ENCODE assay signal across 13 cellular contexts in the genomic region with DNA sequence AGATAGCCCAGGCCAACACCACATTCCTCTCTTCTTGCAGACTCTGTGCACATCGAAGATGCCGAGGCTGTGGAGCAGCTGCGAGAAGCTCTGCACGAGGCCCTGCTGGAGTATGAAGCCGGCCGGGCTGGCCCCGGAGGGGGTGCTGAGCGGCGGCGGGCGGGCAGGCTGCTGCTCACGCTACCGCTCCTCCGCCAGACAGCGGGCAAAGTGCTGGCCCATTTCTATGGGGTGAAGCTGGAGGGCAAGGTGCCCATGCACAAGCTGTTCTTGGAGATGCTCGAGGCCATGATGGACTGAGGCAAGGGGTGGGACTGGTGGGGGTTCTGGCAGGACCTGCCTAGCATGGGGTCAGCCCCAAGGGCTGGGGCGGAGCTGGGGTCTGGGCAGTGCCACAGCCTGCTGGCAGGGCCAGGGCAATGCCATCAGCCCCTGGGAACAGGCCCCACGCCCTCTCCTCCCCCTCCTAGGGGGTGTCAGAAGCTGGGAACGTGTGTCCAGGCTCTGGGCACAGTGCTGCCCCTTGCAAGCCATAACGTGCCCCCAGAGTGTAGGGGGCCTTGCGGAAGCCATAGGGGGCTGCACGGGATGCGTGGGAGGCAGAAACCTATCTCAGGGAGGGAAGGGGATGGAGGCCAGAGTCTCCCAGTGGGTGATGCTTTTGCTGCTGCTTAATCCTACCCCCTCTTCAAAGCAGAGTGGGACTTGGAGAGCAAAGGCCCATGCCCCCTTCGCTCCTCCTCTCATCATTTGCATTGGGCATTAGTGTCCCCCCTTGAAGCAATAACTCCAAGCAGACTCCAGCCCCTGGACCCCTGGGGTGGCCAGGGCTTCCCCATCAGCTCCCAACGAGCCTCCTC. TPM values are rescaled to one million over a fixed set of nuclear protein-coding genes. Genes with fewer than 3 reads are reported as not detected.
DNase-seq lines count a peak whose midpoint lies in the region; ATAC-seq, FAIRE-seq and TF ChIP-seq lines count a peak whose summit lies in the region.
"Not testable (repeated sequence)": the region's sequence is repeated elsewhere in the genome, so short reads cannot be mapped to it uniquely, and the experiment has no call there.
"Had no signal": no experiment of that assay in that cellular context is flagged by ENCODE, and none has a peak within 500 bp of the region (broad histone marks: within the 10 kb centered on the region; RNA-seq: fewer than 3 reads in every experiment).

No MANE protein-coding gene starts in this region.

- H3K4me3 Mint-ChIP-seq in T-helper 17 cell (peak overlapping the region; percentile 96), immature natural killer cell (peak overlapping the region; percentile 86 to 99 (median 93)), osteocyte (ENCODE audit: unreplicated experiment) (peak overlapping the region; percentile 92)
- peak overlapping the region; percentile 95 for H3K4me3 Mint-ChIP-seq in activated naive CD4-positive, alpha-beta T cell treated with anti-CD3 and anti-CD28 coated beads, Interleukin-2, amount 50 U/mL, for 24 hours

- WGBS in H1 (ENCODE audit: extremely low coverage in 1 of 2, insufficient coverage in 1 of 2, insufficient read length in 1 of 2, insufficient replicate concordance in 2 of 2, low coverage in 1 of 2, low lambda C conversion rate in 2 of 2, missing lambda C conversion rate in 1 of 2), 2 experiments, result 85% methylated on average over 23 of the region's 25 CpGs; no CpG with 5 or more reads in 1 of the 2 experiments
- WGBS in upper lobe of left lung, 2 donors, result 82% methylated on average over 18 to 24 of the region's 25 CpGs

- not testable (repeated sequence) for H2BK15ac ChIP-seq in H1 (ENCODE audit: low read length)

- not testable (repeated sequence) for H3K18ac ChIP-seq in H1 (ENCODE audit: extremely low read depth, low read length)

- not testable (repeated sequence) for H3K4ac ChIP-seq in H1 (replicated peaks; ENCODE audit: insufficient read length, low read depth, low read length)

- not testable (repeated sequence) for H3K27me3 ChIP-seq in Loucy (ENCODE audit: insufficient read depth, low read length, poor library complexity, severe bottlenecking); H1 (replicated peaks in 1 of 4; ENCODE audit: control insufficient read depth in 3 of 4, extremely low read depth in 1 of 4, insufficient read depth in 3 of 4, low read length in 3 of 4); upper lobe of left lung

- H3K9me2 ChIP-seq in Loucy (replicated peaks; ENCODE audit: low read depth, low read length), result not testable (repeated sequence)

- H3K4me2 ChIP-seq in Loucy (ENCODE audit: low read depth, low read length, poor library complexity, severe bottlenecking), result peak overlapping the region; percentile 57
- H3K4me2 ChIP-seq in H1 (ENCODE audit: insufficient read depth in 1 of 2, low read depth in 2 of 2, low read length in 2 of 2), result peak overlapping the region; percentile 60 to 75

- TF ChIP-seq POLR2A in H1 (IDR thresholded peaks at IDR 0.05; ENCODE audit: control extremely low read depth in 1 of 2, low read depth in 2 of 2, low read length in 2 of 2), result peak in 1 of 2 experiments; percentile 21; a peak in 1 of 3 replicates
- TF ChIP-seq POLR2A in upper lobe of left lung (IDR thresholded peaks at IDR 0.05), result not testable (repeated sequence)

- not testable (repeated sequence) for H3K9me3 ChIP-seq in Loucy (ENCODE audit: insufficient read depth, low read depth, low read length); T-helper 17 cell (ENCODE audit: control insufficient read depth, low read length, poor library complexity, severe bottlenecking); H1 (ENCODE audit: insufficient read depth in 2 of 2, low read depth in 1 of 2, low read length in 1 of 2); upper lobe of left lung

- not testable (repeated sequence) for H3K36me3 Mint-ChIP-seq in T-helper 17 cell (ENCODE audit: low read depth); activated naive CD4-positive, alpha-beta T cell treated with anti-CD3 and anti-CD28 coated beads, Interleukin-2, amount 50 U/mL, for 24 hours
- peaks cover 0 to 15% (median 0%) of the 10 kb centered on the region in 3 donors for H3K36me3 Mint-ChIP-seq in immature natural killer cell
- H3K36me3 Mint-ChIP-seq in osteocyte (ENCODE audit: unreplicated experiment), result peaks cover 12% of the 10 kb centered on the region

- not testable (repeated sequence) for FAIRE-seq in H1 (lab: Jason Lieb, UNC)

- ATAC-seq in T-helper 17 cell; upper lobe of left lung (ENCODE audit: low FRiP score in 2 of 2): not testable (repeated sequence)

- H3K4me3 ChIP-seq in GM08714 (ENCODE audit: low read length) (peak overlapping the region; percentile 79; the same call in 1 of the 2 replicates), Loucy (ENCODE audit: low read length, poor library complexity, severe bottlenecking) (peak overlapping the region; percentile 72), H1 (ENCODE audit: extremely low read depth in 1 of 4, insufficient read depth in 2 of 4, low read depth in 3 of 4, low read length in 4 of 4) (peak overlapping the region in 2 of 4 experiments; percentile 76 to 78; a peak in 4 of 8 replicates), upper lobe of left lung (peak overlapping the region in 1 of 4 donors; percentile 66)

- not testable (repeated sequence) for H3K27me3 Mint-ChIP-seq in T-helper 17 cell; activated naive CD4-positive, alpha-beta T cell treated with anti-CD3 and anti-CD28 coated beads, Interleukin-2, amount 50 U/mL, for 24 hours; osteocyte (ENCODE audit: unreplicated experiment)
- H3K27me3 Mint-ChIP-seq in immature natural killer cell (ENCODE audit: low read depth in 3 of 3), result peaks cover 9 to 19% (median 14%) of the 10 kb centered on the region in 3 donors

- not testable (repeated sequence) for DNase-seq in T-helper 17 cell; H1 (ENCODE audit: low read depth in 1 of 2, low spot score in 2 of 2); immature natural killer cell; osteocyte (ENCODE audit: extremely low spot score, unreplicated experiment)
- peak in 1 of 2 donors; percentile 83 for DNase-seq in upper lobe of left lung

- CTCF ChIA-PET in H1 (lab: Charles Lee; ENCODE audit: partially characterized antibody), result interaction anchor here (1.2 to 20.8 kb wide), 5 partner anchors 15 to 332 kb away, joined by 3 to 614 read pairs (median 6); partner anchors contain the start of genes BAD, CATSPERZ and CCDC88B

- H3K4me1 Mint-ChIP-seq in T-helper 17 cell, result peaks cover 35% of the 10 kb centered on the region
- peaks cover 33% of the 10 kb centered on the region for H3K4me1 Mint-ChIP-seq in activated naive CD4-positive, alpha-beta T cell treated with anti-CD3 and anti-CD28 coated beads, Interleukin-2, amount 50 U/mL, for 24 hours
- peaks cover 45 to 51% of the 10 kb centered on the region in 2 donors for H3K4me1 Mint-ChIP-seq in immature natural killer cell
- peaks cover 34% of the 10 kb centered on the region for H3K4me1 Mint-ChIP-seq in osteocyte (ENCODE audit: unreplicated experiment)

- H2AK5ac ChIP-seq in H1 (ENCODE audit: low read depth, low read length), result not testable (repeated sequence)

- not testable (repeated sequence) for H2BK20ac ChIP-seq in H1 (ENCODE audit: low read length)

- not testable (repeated sequence) for H3K56ac ChIP-seq in H1 (replicated peaks; ENCODE audit: insufficient read length, low read depth, low read length)

- not testable (repeated sequence) for H3F3A ChIP-seq in Loucy (ENCODE audit: low read depth)

- not testable (repeated sequence) for TF ChIP-seq CTCF in Loucy (conservative IDR thresholded peaks at IDR 0.05; ENCODE audit: low read length); H1 (IDR thresholded peaks at IDR 0.05; ENCODE audit: control extremely low read depth in 1 of 3, insufficient read depth in 1 of 3, low read depth in 1 of 3, low read length in 3 of 3); osteocyte (IDR thresholded peaks at IDR 0.05); upper lobe of left lung (IDR thresholded peaks at IDR 0.05)

- TF ChIP-seq RAD21 in H1 (IDR thresholded peaks at IDR 0.05 in 1 of 2, conservative IDR thresholded peaks at IDR 0.05 in 1 of 2; ENCODE audit: low read depth in 2 of 2, low read length in 2 of 2), result not testable (repeated sequence)

- not testable (repeated sequence) for H2AFZ ChIP-seq in Loucy (ENCODE audit: low read length); H1 (ENCODE audit: low read length)

- H4K91ac ChIP-seq in H1 (replicated peaks; ENCODE audit: insufficient read length, low read length), result not testable (repeated sequence)

- H4K8ac ChIP-seq in H1 (ENCODE audit: extremely low read depth, insufficient read depth, low read length), result not testable (repeated sequence)

- H3K79me1 ChIP-seq in H1 (ENCODE audit: low read depth, low read length), result not testable (repeated sequence)

- peaks cover 11% of the 10 kb centered on the region for H4K20me1 ChIP-seq in Loucy (ENCODE audit: insufficient read depth, low read length, poor library complexity, severe bottlenecking)
- H4K20me1 ChIP-seq in H1 (replicated peaks in 1 of 2; ENCODE audit: control insufficient read depth in 1 of 2, insufficient read depth in 2 of 2, low read length in 2 of 2), result not testable (repeated sequence)

- H3K23me2 ChIP-seq in H1 (ENCODE audit: low read depth, low read length), result not testable (repeated sequence)

- H3K4me1 ChIP-seq in Loucy (ENCODE audit: insufficient read depth, low read length, poor library complexity, severe bottlenecking), result peaks cover 17% of the 10 kb centered on the region
- not testable (repeated sequence) for H3K4me1 ChIP-seq in H1 (replicated peaks in 1 of 4; ENCODE audit: control insufficient read depth in 3 of 4, insufficient read depth in 4 of 4, low read length in 3 of 4)
- H3K4me1 ChIP-seq in upper lobe of left lung, result peaks cover 18 to 39% (median 25%) of the 10 kb centered on the region in 4 donors

- H2BK5ac ChIP-seq in H1 (ENCODE audit: low read depth, low read length), result not testable (repeated sequence)

- H2BK120ac ChIP-seq in H1 (replicated peaks; ENCODE audit: low read depth, low read length), result not testable (repeated sequence)

- H3K14ac ChIP-seq in H1 (ENCODE audit: insufficient read length), result not testable (repeated sequence)

- not testable (repeated sequence) for H3K27ac ChIP-seq in H1 (ENCODE audit: low read depth, low read length)
- peak overlapping the region in 3 of 4 donors; percentile 90 to 98 (median 92) for H3K27ac ChIP-seq in upper lobe of left lung

- H4K5ac ChIP-seq in H1 (ENCODE audit: insufficient read length, low read depth, low read length), result not testable (repeated sequence)

- not testable (repeated sequence) for H3K23ac ChIP-seq in H1 (ENCODE audit: insufficient read length)

- not testable (repeated sequence) for H2BK12ac ChIP-seq in H1 (ENCODE audit: low read depth, low read length)

- H3K79me2 ChIP-seq in Loucy (ENCODE audit: insufficient read depth, low read length) (peaks cover 53% of the 10 kb centered on the region), H1 (ENCODE audit: control insufficient read depth in 1 of 2, insufficient read depth in 2 of 2, low read length in 2 of 2) (peaks cover 0 to 20% of the 10 kb centered on the region in 2 experiments; a peak in 2 of 4 replicates)

- H3K27ac Mint-ChIP-seq in T-helper 17 cell (peak overlapping the region; percentile 98), immature natural killer cell (peak overlapping the region; percentile 98 to 100 (median 100)), osteocyte (ENCODE audit: unreplicated experiment) (peak overlapping the region; percentile 99)
- peak overlapping the region; percentile 99 for H3K27ac Mint-ChIP-seq in activated naive CD4-positive, alpha-beta T cell treated with anti-CD3 and anti-CD28 coated beads, Interleukin-2, amount 50 U/mL, for 24 hours

- POLR2A ChIA-PET in H1 (lab: Charles Lee; ENCODE audit: partially characterized antibody), result interaction anchor here (1.5 to 6.6 kb wide), 13 partner anchors 8 to 249 kb away, joined by 3 to 61 read pairs (median 11); partner anchors contain the start of genes ESRRA, NUDT22, STIP1 and TRPT1

- peak overlapping the region; percentile 77 for H3K9ac ChIP-seq in Loucy (ENCODE audit: low read depth, low read length, poor library complexity, severe bottlenecking)
- H3K9ac ChIP-seq in H1 (replicated peaks in 1 of 4; ENCODE audit: extremely low read depth in 1 of 4, low read depth in 3 of 4, low read length in 3 of 4), result not testable (repeated sequence)

- not testable (repeated sequence) for H3K9me3 Mint-ChIP-seq in activated naive CD4-positive, alpha-beta T cell treated with anti-CD3 and anti-CD28 coated beads, Interleukin-2, amount 50 U/mL, for 24 hours; immature natural killer cell; osteocyte (ENCODE audit: unreplicated experiment)

- not testable (repeated sequence) for TF ChIP-seq EP300 in H1 (IDR thresholded peaks at IDR 0.05; ENCODE audit: borderline replicate concordance in 1 of 2, low read depth in 2 of 2, low read length in 2 of 2); upper lobe of left lung (IDR thresholded peaks at IDR 0.05)

- H3K36me3 ChIP-seq in Loucy (ENCODE audit: insufficient read depth, low read length), result not testable (repeated sequence)
- H3K36me3 ChIP-seq in H1 (ENCODE audit: control insufficient read depth in 2 of 4, insufficient read depth in 4 of 4, low read length in 3 of 4) (peaks cover under 1 to 18% (median 13%) of the 10 kb centered on the region in 4 experiments; a peak in 7 of 8 replicates), upper lobe of left lung (peaks cover 7 to 40% (median 25%) of the 10 kb centered on the region in 4 donors)

RNA-seq across cellular contexts. Expression of gene TRMT112, which starts 1.5 kb away (rescaled TPM):
- total RNA-seq in T-helper 17 cell (100 to 1,000 TPM in 1 of 2 donors, 10 to 100 TPM in 1; 95.4 to 110 TPM), osteocyte (159 and 174 TPM in 2 replicates), upper lobe of left lung (100 to 1,000 TPM; 110 to 215 (median 170) TPM)
- 300 and 326 TPM in 2 replicates for total RNA-seq in H1 (2021; fragmentation: NEBNext Ultra II Directional; extraction: Animal tissue kit (Norgen Biotek cat#: 25700))
- polyA plus RNA-seq in H1 (2011; rRNA removed) (650 and 707 TPM in 2 replicates), immature natural killer cell (100 to 1,000 TPM; 216 to 464 (median 322) TPM)
- polyA plus RNA-seq in H1 (2011; cell fraction: cytosol; rRNA removed), result 604 TPM
- 183 TPM for polyA plus RNA-seq in H1 (2011; cell fraction: nucleus; rRNA removed)
- 380 to 473 TPM (median 438 TPM) in 4 replicates for polyA plus RNA-seq in H1 (2012, experiment 1 of 2)
- polyA plus RNA-seq in H1 (2012, experiment 2 of 2), result 1,230 TPM
- 542 TPM for polyA plus RNA-seq in H1 (2013, experiment 1 of 2)
- polyA plus RNA-seq in H1 (2013, experiment 2 of 2), result 524 TPM
- polyA minus RNA-seq in H1 (2011; rRNA and poly(A)+ RNA removed), result 31.9 and 44.7 TPM in 2 replicates
- polyA minus RNA-seq in H1 (2011; cell fraction: cytosol; rRNA and poly(A)+ RNA removed), result 101 TPM
- 54.3 TPM for polyA minus RNA-seq in H1 (2011; cell fraction: nucleus; rRNA and poly(A)+ RNA removed)

RNA-seq across cellular contexts. Expression of gene PRDX5, which starts 2.0 kb away (rescaled TPM):
- 10 to 100 TPM; 46.4 to 49.7 TPM for total RNA-seq in T-helper 17 cell
- 201 and 225 TPM in 2 replicates for total RNA-seq in H1 (2021; fragmentation: NEBNext Ultra II Directional; extraction: Animal tissue kit (Norgen Biotek cat#: 25700))
- polyA plus RNA-seq in H1 (2011; rRNA removed), result 582 and 631 TPM in 2 replicates
- 623 TPM for polyA plus RNA-seq in H1 (2011; cell fraction: cytosol; rRNA removed)
- 281 TPM for polyA plus RNA-seq in H1 (2011; cell fraction: nucleus; rRNA removed)
- polyA plus RNA-seq in H1 (2012, experiment 1 of 2), result 323 to 414 TPM (median 375 TPM) in 4 replicates
- polyA plus RNA-seq in H1 (2012, experiment 2 of 2), result 341 TPM
- polyA plus RNA-seq in H1 (2013, experiment 1 of 2), result 135 TPM
- 134 TPM for polyA plus RNA-seq in H1 (2013, experiment 2 of 2)
- 60.4 and 79.8 TPM in 2 replicates for polyA minus RNA-seq in H1 (2011; rRNA and poly(A)+ RNA removed)
- polyA minus RNA-seq in H1 (2011; cell fraction: cytosol; rRNA and poly(A)+ RNA removed), result 77.1 TPM
- polyA minus RNA-seq in H1 (2011; cell fraction: nucleus; rRNA and poly(A)+ RNA removed), result 54.4 TPM
- 100 to 1,000 TPM; 319 to 558 (median 418) TPM for polyA plus RNA-seq in immature natural killer cell
- total RNA-seq in osteocyte, result 215 and 217 TPM in 2 replicates
- 100 to 1,000 TPM; 146 to 493 (median 309) TPM for total RNA-seq in upper lobe of left lung

RNA-seq across cellular contexts. Expression of gene ESRRA, which starts 10.6 kb away (rescaled TPM):
- total RNA-seq in T-helper 17 cell, result 10 to 100 TPM; 25.7 to 26.6 TPM
- total RNA-seq in H1 (2021; fragmentation: NEBNext Ultra II Directional; extraction: Animal tissue kit (Norgen Biotek cat#: 25700)), result 36.1 and 37.0 TPM in 2 replicates
- 18.2 and 20.9 TPM in 2 replicates for polyA plus RNA-seq in H1 (2011; rRNA removed)
- polyA plus RNA-seq in H1 (2011; cell fraction: cytosol; rRNA removed), result 24.8 TPM
- polyA plus RNA-seq in H1 (2011; cell fraction: nucleus; rRNA removed), result 29.9 TPM
- polyA plus RNA-seq in H1 (2012, experiment 1 of 2), result 24.8 to 32.6 TPM (median 31.0 TPM) in 4 replicates
- polyA plus RNA-seq in H1 (2012, experiment 2 of 2), result 28.6 TPM
- 13.1 TPM for polyA plus RNA-seq in H1 (2013, experiment 1 of 2)
- polyA plus RNA-seq in H1 (2013, experiment 2 of 2), result 13.3 TPM
- polyA minus RNA-seq in H1 (2011; rRNA and poly(A)+ RNA removed), result 9.2 and 9.3 TPM in 2 replicates
- 19.5 TPM for polyA minus RNA-seq in H1 (2011; cell fraction: cytosol; rRNA and poly(A)+ RNA removed)
- polyA minus RNA-seq in H1 (2011; cell fraction: nucleus; rRNA and poly(A)+ RNA removed), result 13.9 TPM
- polyA plus RNA-seq in immature natural killer cell, result 10 to 100 TPM in 1 of 3 donors, 1 to 10 TPM in 2; 4.6 to 18.0 (median 8.7) TPM
- 32.7 and 37.4 TPM in 2 replicates for total RNA-seq in osteocyte
- 100 to 1,000 TPM in 1 of 6 donors, 10 to 100 TPM in 5; 42.7 to 109 (median 80.6) TPM for total RNA-seq in upper lobe of left lung

RNA-seq across cellular contexts. Expression of gene CATSPERZ, which starts 15.7 kb away (rescaled TPM):
- total RNA-seq in T-helper 17 cell, result not detected
- not detected in 2 replicates for total RNA-seq in H1 (2021; fragmentation: NEBNext Ultra II Directional; extraction: Animal tissue kit (Norgen Biotek cat#: 25700))
- polyA plus RNA-seq in H1 (2011; rRNA removed), result 0.77 and 1.1 TPM in 2 replicates
- polyA plus RNA-seq in H1 (2011; cell fraction: cytosol; rRNA removed), result 0.85 TPM
- polyA plus RNA-seq in H1 (2011; cell fraction: nucleus; rRNA removed), result 1.6 TPM
- polyA plus RNA-seq in H1 (2012, experiment 1 of 2), result 0.46 to 0.96 TPM (median 0.73 TPM) in 3 of 4 replicates, not detected in the other
- 0.71 TPM for polyA plus RNA-seq in H1 (2012, experiment 2 of 2)
- 0.49 TPM for polyA plus RNA-seq in H1 (2013, experiment 1 of 2)
- 0.66 TPM for polyA plus RNA-seq in H1 (2013, experiment 2 of 2)
- not detected in 2 replicates for polyA minus RNA-seq in H1 (2011; rRNA and poly(A)+ RNA removed)
- polyA minus RNA-seq in H1 (2011; cell fraction: cytosol; rRNA and poly(A)+ RNA removed), result not detected
- polyA minus RNA-seq in H1 (2011; cell fraction: nucleus; rRNA and poly(A)+ RNA removed), result not detected
- not detected for polyA plus RNA-seq in immature natural killer cell
- total RNA-seq in osteocyte, result not detected in 2 replicates
- 10 to 100 TPM in 1 of 6 donors, 1 to 10 TPM in 1, under 1 TPM in 2, not detected in 2; 0.51 to 62.9 (median 2.5) TPM for total RNA-seq in upper lobe of left lung
- total RNA-seq: aorta, dermis microvascular lymphatic vessel endothelial cell, mononuclear cell, renal cortical epithelial cell, upper lobe of right lung had no signal
- polyA plus RNA-seq: aorta had no signal

RNA-seq across cellular contexts. Expression of gene CCDC88B, which starts 24.1 kb away (rescaled TPM):
- total RNA-seq in T-helper 17 cell, result 100 to 1,000 TPM; 111 to 153 TPM
- 11.2 and 12.5 TPM in 2 replicates for total RNA-seq in H1 (2021; fragmentation: NEBNext Ultra II Directional; extraction: Animal tissue kit (Norgen Biotek cat#: 25700))
- 5.9 and 7.9 TPM in 2 replicates for polyA plus RNA-seq in H1 (2011; rRNA removed)
- 10.0 TPM for polyA plus RNA-seq in H1 (2011; cell fraction: cytosol; rRNA removed)
- polyA plus RNA-seq in H1 (2011; cell fraction: nucleus; rRNA removed), result 36.8 TPM
- polyA plus RNA-seq in H1 (2012, experiment 1 of 2), result 12.4 to 18.6 TPM (median 15.8 TPM) in 4 replicates
- 5.3 TPM for polyA plus RNA-seq in H1 (2012, experiment 2 of 2)
- 7.4 TPM for polyA plus RNA-seq in H1 (2013, experiment 1 of 2)
- polyA plus RNA-seq in H1 (2013, experiment 2 of 2), result 6.3 TPM
- 1.1 and 1.8 TPM in 2 replicates for polyA minus RNA-seq in H1 (2011; rRNA and poly(A)+ RNA removed)
- polyA minus RNA-seq in H1 (2011; cell fraction: cytosol; rRNA and poly(A)+ RNA removed), result 6.3 TPM
- polyA minus RNA-seq in H1 (2011; cell fraction: nucleus; rRNA and poly(A)+ RNA removed), result 5.4 TPM
- 10 to 100 TPM; 10.3 to 86.7 (median 16.4) TPM for polyA plus RNA-seq in immature natural killer cell
- 0.30 TPM in 1 of 2 replicates, not detected in the other for total RNA-seq in osteocyte
- 100 to 1,000 TPM in 1 of 6 donors, 10 to 100 TPM in 5; 12.6 to 138 (median 37.2) TPM for total RNA-seq in upper lobe of left lung
